9 cellular contexts compared by ENCODE assay signal in the genomic region with DNA sequence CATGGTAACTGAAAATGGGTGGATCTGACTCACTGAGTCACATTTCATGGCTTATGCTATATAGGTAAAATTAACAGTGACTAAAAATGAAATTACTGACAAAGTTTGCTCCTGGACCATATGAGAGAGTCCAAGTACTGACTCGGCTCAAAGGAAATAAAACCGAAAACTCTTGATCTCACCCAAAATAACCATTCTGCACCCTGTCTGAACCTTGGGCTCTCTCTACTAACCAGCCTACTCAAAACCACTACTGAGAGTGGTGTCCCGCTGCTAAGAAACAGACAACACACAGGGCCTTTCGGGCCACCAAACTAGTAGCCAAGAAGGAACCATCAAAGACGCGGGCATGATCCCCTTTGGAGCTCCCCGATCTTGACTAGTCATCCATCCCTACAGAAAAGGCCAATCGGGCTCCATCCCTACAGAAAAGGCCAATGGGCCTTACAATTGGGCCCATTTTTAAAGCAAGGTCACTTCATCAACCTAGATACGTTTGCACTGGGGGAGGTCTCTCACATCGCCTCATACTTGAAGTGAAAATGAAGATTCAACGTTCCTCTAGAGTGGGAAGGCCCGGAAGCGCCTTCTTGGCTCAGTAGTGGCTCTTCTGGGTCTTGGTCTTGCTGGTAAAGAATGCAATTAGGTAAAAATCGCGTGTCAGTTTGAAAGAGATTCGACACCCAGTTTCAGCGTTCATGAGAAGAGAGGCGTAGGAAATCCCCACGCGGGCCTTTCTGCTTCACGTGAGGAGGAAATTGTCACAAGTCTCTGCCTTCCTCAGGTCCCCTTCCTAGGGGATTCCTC. TPM values are rescaled to one million over a fixed set of nuclear protein-coding genes. Genes with fewer than 3 reads are reported as not detected.
A peak's percentile ranks its signal among the peaks of the same experiment; 100 is the strongest.
DNase-seq lines count a peak whose midpoint lies in the region; ATAC-seq and TF ChIP-seq lines count a peak whose summit lies in the region.
"Had no signal": no experiment of that assay in that cellular context is flagged by ENCODE, and none has a peak within 500 bp of the region (broad histone marks: within the 10 kb centered on the region; RNA-seq: fewer than 3 reads in every experiment).

No MANE protein-coding gene starts in this region.

- ATAC-seq in HG02610 (IDR thresholded peaks at IDR 0.05; ENCODE audit: unreplicated experiment) (peak; percentile 57), omental fat pad (ENCODE audit: low FRiP score) (no peak)

- no peak overlapping the region for H3K27ac ChIP-seq in ascending aorta

- TF ChIP-seq CTCF in GM12875 (IDR thresholded peaks at IDR 0.05; ENCODE audit: borderline replicate concordance, insufficient read depth, low read depth, low read length), result no peak
- no peak for TF ChIP-seq CTCF in ascending aorta (IDR thresholded peaks at IDR 0.05)
- no peak for TF ChIP-seq CTCF in omental fat pad (IDR thresholded peaks at IDR 0.05)

- H3K4me1 ChIP-seq in mononuclear cell (ENCODE audit: insufficient read depth, low read length) (peaks cover 46% of the 10 kb centered on the region), ascending aorta (no peaks in the 10 kb centered on the region)

- H3K9me3 ChIP-seq in mononuclear cell (ENCODE audit: low read depth, low read length), result no peaks in the 10 kb centered on the region
- no peaks in the 10 kb centered on the region for H3K9me3 ChIP-seq in ascending aorta

- peaks cover 41% of the 10 kb centered on the region for H3K27me3 ChIP-seq in mononuclear cell (ENCODE audit: insufficient read depth, low read length)
- H3K27me3 ChIP-seq in ascending aorta, result peaks cover 24% of the 10 kb centered on the region

- DNase-seq in T-helper 9 cell, result peak; percentile 52
- no peak for DNase-seq in ascending aorta (ENCODE audit: low spot score in 2 of 2)
- DNase-seq in NCI-H1105 (lab: John Stamatoyannopoulos, UW), result no peak
- no peak for DNase-seq in omental fat pad (ENCODE audit: low spot score)
- DNase-seq in C1 segment of cervical spinal cord (lab: John Stamatoyannopoulos, UW), result no peak

- intact Hi-C loops in ascending aorta (cut with DNase I), result no loop called here

- H3K36me3 ChIP-seq in ascending aorta, result no peaks in the 10 kb centered on the region

- peak overlapping the region; percentile 26 for H3K4me3 ChIP-seq in GM12875 (ENCODE audit: low read depth, low read length)
- peak overlapping the region; percentile 22 for H3K4me3 ChIP-seq in mononuclear cell (ENCODE audit: low read length)
- no peak overlapping the region for H3K4me3 ChIP-seq in ascending aorta

RNA-seq across cellular contexts. Expression of a gene that starts 0.7 kb away (rescaled TPM):
- total RNA-seq in mononuclear cell (not detected), ascending aorta (not detected), omental fat pad (not detected)
- total RNA-seq: renal cortical epithelial cell had no signal

RNA-seq across cellular contexts. Expression of a gene that starts 3.2 kb away (rescaled TPM):
- total RNA-seq in mononuclear cell, result 47.5 TPM
- total RNA-seq in ascending aorta, result 1.5 TPM
- total RNA-seq in omental fat pad, result 1 to 10 TPM; 2.9 to 8.3 (median 4.5) TPM

RNA-seq across cellular contexts. Expression of a gene that starts 51.1 kb away (rescaled TPM):
- total RNA-seq in mononuclear cell, result 10.7 TPM
- total RNA-seq in ascending aorta, result 6.9 TPM
- total RNA-seq in omental fat pad, result 10 to 100 TPM; 10.4 to 32.2 (median 21.3) TPM

Comparison
In these comparisons a context has a peak if more than half of its experiments do, and no peak if none do; other contexts are left out.
1. H3K4me3 ChIP-seq: peak in GM12875 (single experiment) and mononuclear cell (single experiment); none in ascending aorta (0 of 2).